ENCODE assay signal across 8 cellular contexts in the genomic region with DNA sequence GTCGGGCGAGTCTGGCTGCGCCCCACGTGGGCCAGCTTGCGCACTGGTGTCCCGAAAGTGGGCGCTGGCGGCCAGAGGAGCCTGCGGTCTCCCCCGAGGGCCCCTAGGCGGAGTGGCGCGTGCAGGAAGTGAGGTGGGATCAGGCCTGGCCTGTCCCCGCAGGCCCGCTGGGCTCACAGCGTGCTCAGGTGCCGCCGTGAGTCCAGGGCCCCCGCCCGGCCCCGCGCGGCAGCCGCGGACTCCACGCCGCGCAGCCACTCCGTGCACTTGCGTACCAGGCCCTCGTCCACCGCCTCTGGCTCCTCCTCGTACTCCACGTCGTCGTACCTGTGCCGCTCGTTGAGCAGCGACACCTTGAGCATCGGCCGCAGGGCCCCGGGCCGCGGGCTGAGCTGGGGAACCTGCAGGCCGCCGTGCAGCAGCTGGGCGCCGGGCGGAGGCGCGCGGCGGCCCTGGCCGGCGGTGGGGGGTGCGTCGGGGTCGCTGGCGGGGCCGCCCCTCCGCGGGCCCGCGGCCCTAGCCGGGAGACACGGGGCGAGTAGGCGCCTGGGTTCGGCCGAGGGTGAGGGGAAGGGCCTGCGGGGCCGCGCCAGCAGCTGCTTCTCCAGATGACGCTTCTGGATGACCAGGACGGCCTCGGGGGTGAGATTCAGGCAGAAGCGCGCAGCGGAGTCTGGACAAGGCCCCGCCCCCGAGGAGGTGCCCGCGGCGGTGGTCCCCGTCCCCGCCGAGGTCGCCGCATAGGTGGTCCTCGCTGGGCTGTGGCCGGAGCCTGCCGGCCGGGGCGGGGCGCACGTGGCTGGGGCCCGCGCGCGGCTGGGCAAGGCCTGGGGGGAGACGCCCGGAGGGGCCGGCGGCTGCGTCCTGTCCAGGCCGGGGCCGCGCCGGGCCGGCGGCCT. TPM values are rescaled to one million over a fixed set of nuclear protein-coding genes. Genes with fewer than 3 reads are reported as not detected.
DNase-seq lines count a peak whose midpoint lies in the region; ATAC-seq, FAIRE-seq and TF ChIP-seq lines count a peak whose summit lies in the region.

No MANE protein-coding gene starts in this region.

- CTCF ChIA-PET in H1 (lab: Charles Lee; ENCODE audit: partially characterized antibody) = interaction anchor here (0.8 to 8.2 kb wide), 12 partner anchors 13 to 100 kb away, joined by 3 to 120 read pairs (median 4); no protein-coding TSS in a partner anchor

- TF ChIP-seq EP300 in H1 (IDR thresholded peaks at IDR 0.05; ENCODE audit: borderline replicate concordance in 1 of 2, low read depth in 2 of 2, low read length in 2 of 2) = no peak
- no peak for TF ChIP-seq EP300 in neural cell (conservative IDR thresholded peaks at IDR 0.05; ENCODE audit: poor library complexity, severe bottlenecking)

- 0 out of 4 replicates have a peak, but pooled peaks of 1 of the 2 experiments have one; percentile 1 for TF ChIP-seq RAD21 in H1 (IDR thresholded peaks at IDR 0.05 in 1 of 2, conservative IDR thresholded peaks at IDR 0.05 in 1 of 2; ENCODE audit: low read depth in 2 of 2, low read length in 2 of 2)
- no peak for TF ChIP-seq RAD21 in neural cell (conservative IDR thresholded peaks at IDR 0.05)

- no peak overlapping the region for H2AK5ac ChIP-seq in H1 (ENCODE audit: low read depth, low read length)

- H3K27ac ChIP-seq in H1 (ENCODE audit: low read depth, low read length) (no peak overlapping the region), neural cell (ENCODE audit: low read length) (no peak overlapping the region)

- peaks cover 0 to 3% of the 10 kb centered on the region in 2 experiments for H4K20me1 ChIP-seq in H1 (replicated peaks in 1 of 2; ENCODE audit: control insufficient read depth in 1 of 2, insufficient read depth in 2 of 2, low read length in 2 of 2)
- H4K20me1 ChIP-seq in neural cell (ENCODE audit: insufficient read depth) = no peaks in the 10 kb centered on the region

- TF ChIP-seq CTCF in GM10266 (IDR thresholded peaks at IDR 0.05; ENCODE audit: control insufficient read depth, insufficient read depth, low read depth, missing control alignments) (no peak), H1 (IDR thresholded peaks at IDR 0.05; ENCODE audit: control extremely low read depth in 1 of 3, insufficient read depth in 1 of 3, low read depth in 1 of 3, low read length in 3 of 3) (peak in 2 of 3 experiments; percentile 5 to 18; a peak in 3 of 4 replicates), neural cell (IDR thresholded peaks at IDR 0.05; ENCODE audit: poor library complexity, severe bottlenecking) (no peak)

- H2AFZ ChIP-seq in H1 (ENCODE audit: low read length) (peak overlapping the region; percentile 36; the same call in 1 of the 2 replicates), neural cell (ENCODE audit: low read depth, low read length) (no peak overlapping the region)

- no peak overlapping the region for H2BK5ac ChIP-seq in H1 (ENCODE audit: low read depth, low read length)

- ATAC-seq in GM21390 (IDR thresholded peaks at IDR 0.05; ENCODE audit: unreplicated experiment) = peak; percentile 37

- H3K79me2 ChIP-seq in H1 (ENCODE audit: control insufficient read depth in 1 of 2, insufficient read depth in 2 of 2, low read length in 2 of 2) (no peaks in the 10 kb centered on the region), neural cell (replicated peaks; ENCODE audit: insufficient read depth, low read length) (no peaks in the 10 kb centered on the region)

- FAIRE-seq in H1 (lab: Jason Lieb, UNC) (no peak), H54 (lab: Jason Lieb, UNC) (no peak)

- no peaks in the 10 kb centered on the region; a peak in 1 of 4 replicates for H3K9me3 ChIP-seq in H1 (ENCODE audit: insufficient read depth in 2 of 2, low read depth in 1 of 2, low read length in 1 of 2)
- no peaks in the 10 kb centered on the region for H3K9me3 ChIP-seq in neural cell (ENCODE audit: low read length)

- H3K4ac ChIP-seq in H1 (replicated peaks; ENCODE audit: insufficient read length, low read depth, low read length) = no peak overlapping the region

- no peaks in the 10 kb centered on the region for H3F3A ChIP-seq in neural cell (ENCODE audit: insufficient read depth, low read length, poor library complexity, severe bottlenecking)

- 6% methylated on average over 59 of the region's 111 CpGs; no CpG with 5 or more reads in 1 of the 2 experiments for whole genome bisulfite sequencing in H1 (ENCODE audit: extremely low coverage in 1 of 2, insufficient coverage in 1 of 2, insufficient read length in 1 of 2, insufficient replicate concordance in 2 of 2, low coverage in 1 of 2, low lambda C conversion rate in 2 of 2, missing lambda C conversion rate in 1 of 2), 2 experiments

- H3K27me3 ChIP-seq in H1 (replicated peaks in 1 of 4; ENCODE audit: control insufficient read depth in 3 of 4, extremely low read depth in 1 of 4, insufficient read depth in 3 of 4, low read length in 3 of 4) (peaks cover 24 to 54% (median 48%) of the 10 kb centered on the region in 4 experiments), neural cell (ENCODE audit: insufficient read depth, low read depth, low read length) (peaks cover 51% of the 10 kb centered on the region)

- POLR2A ChIA-PET in H1 (lab: Charles Lee; ENCODE audit: partially characterized antibody) = interaction anchor here (1.1 to 2.2 kb wide), 6 partner anchors 10 to 93 kb away, joined by 3 to 8 read pairs (median 4); no protein-coding TSS in a partner anchor

- H3K4me2 ChIP-seq in H1 (ENCODE audit: insufficient read depth in 1 of 2, low read depth in 2 of 2, low read length in 2 of 2) (peak overlapping the region; percentile 70 to 93), neural cell (ENCODE audit: low read length) (no peak overlapping the region)

- no peak overlapping the region for H2BK20ac ChIP-seq in H1 (ENCODE audit: low read length)

- H3K4me1 ChIP-seq in H1 (replicated peaks in 1 of 4; ENCODE audit: control insufficient read depth in 3 of 4, insufficient read depth in 4 of 4, low read length in 3 of 4) = peaks cover 0 to 10% (median 4%) of the 10 kb centered on the region in 4 experiments; a peak in 4 of 7 replicates

- H2BK15ac ChIP-seq in H1 (ENCODE audit: low read length) = peak overlapping the region; percentile 97; the same call in 1 of the 2 replicates

- H4K91ac ChIP-seq in H1 (replicated peaks; ENCODE audit: insufficient read length, low read length) = peak overlapping the region; percentile 54

- TF ChIP-seq POLR2A in H1 (IDR thresholded peaks at IDR 0.05; ENCODE audit: control extremely low read depth in 1 of 2, low read depth in 2 of 2, low read length in 2 of 2) (no peak), H54 (IDR thresholded peaks at IDR 0.05; ENCODE audit: low read depth, low read length) (no peak)

- peak overlapping the region in 1 of 4 experiments; percentile 8; a peak in 1 of 7 replicates for H3K9ac ChIP-seq in H1 (replicated peaks in 1 of 4; ENCODE audit: extremely low read depth in 1 of 4, low read depth in 3 of 4, low read length in 3 of 4)
- no peak overlapping the region for H3K9ac ChIP-seq in neural cell (ENCODE audit: low read length)

- peaks cover 7% of the 10 kb centered on the region; the same call in 1 of the 2 replicates for H3K23me2 ChIP-seq in H1 (ENCODE audit: low read depth, low read length)

- peak overlapping the region; percentile 38; the same call in 1 of the 2 replicates for H3K18ac ChIP-seq in H1 (ENCODE audit: extremely low read depth, low read length)

- no peaks in the 10 kb centered on the region for H3K36me3 ChIP-seq in H1 (ENCODE audit: control insufficient read depth in 2 of 4, insufficient read depth in 4 of 4, low read length in 3 of 4)
- no peaks in the 10 kb centered on the region for H3K36me3 ChIP-seq in neural cell (ENCODE audit: insufficient read depth, low read length)

- peak; percentile 65 for DNase-seq in GM10266 (ENCODE audit: extremely low spot score)
- peak; percentile 28 to 44 for DNase-seq in NCI-H1930 (lab: John Stamatoyannopoulos, UW)
- DNase-seq in H1 (ENCODE audit: low read depth in 1 of 2, low spot score in 2 of 2) = peak in 1 of 2 experiments; percentile 84
- no peak for DNase-seq in SW 1271 (lab: John Stamatoyannopoulos, UW)
- DNase-seq in NCI-H2029 treated with DMSO at 0.1 percent for 48 hours (lab: John Stamatoyannopoulos, UW) = no peak
- no peak for DNase-seq in H54 (ENCODE audit: insufficient read length, low spot score)

- no peak overlapping the region for H3K23ac ChIP-seq in H1 (ENCODE audit: insufficient read length)

- peak overlapping the region; percentile 22 to 60 (median 44) for H3K4me3 ChIP-seq in H1 (ENCODE audit: extremely low read depth in 1 of 4, insufficient read depth in 2 of 4, low read depth in 3 of 4, low read length in 4 of 4)
- H3K4me3 ChIP-seq in neural cell (ENCODE audit: low read length) = peak overlapping the region; percentile 64

- peak overlapping the region; percentile 88; the same call in 1 of the 2 replicates for H2BK12ac ChIP-seq in H1 (ENCODE audit: low read depth, low read length)

- H2BK120ac ChIP-seq in H1 (replicated peaks; ENCODE audit: low read depth, low read length) = no peak overlapping the region

- H3K56ac ChIP-seq in H1 (replicated peaks; ENCODE audit: insufficient read length, low read depth, low read length) = peak overlapping the region; percentile 16

- peak overlapping the region; percentile 51 for H4K8ac ChIP-seq in H1 (ENCODE audit: extremely low read depth, insufficient read depth, low read length)

- H3K14ac ChIP-seq in H1 (ENCODE audit: insufficient read length) = no peak overlapping the region

- H4K5ac ChIP-seq in H1 (ENCODE audit: insufficient read length, low read depth, low read length) = no peak overlapping the region

- H3K9me2 ChIP-seq in neural cell (ENCODE audit: insufficient read depth, low read length) = no peaks in the 10 kb centered on the region

- no peaks in the 10 kb centered on the region for H3K79me1 ChIP-seq in H1 (ENCODE audit: low read depth, low read length)

RNA-seq across cellular contexts. Expression of gene PRR18, which starts 0.9 kb away (rescaled TPM):
- 0.19 and 0.23 TPM in 2 replicates for total RNA-seq in H1 (2021; fragmentation: NEBNext Ultra II Directional; extraction: Animal tissue kit (Norgen Biotek cat#: 25700))
- polyA plus RNA-seq in H1 (2011; rRNA removed) = 0.08 and 0.16 TPM in 2 replicates
- polyA plus RNA-seq in H1 (2011; cell fraction: cytosol; rRNA removed) = 0.13 TPM
- 0.17 TPM for polyA plus RNA-seq in H1 (2011; cell fraction: nucleus; rRNA removed)
- 0.11 to 0.25 TPM (median 0.18 TPM) in 3 of 4 replicates, not detected in the other for polyA plus RNA-seq in H1 (2012, experiment 1 of 2)
- polyA plus RNA-seq in H1 (2012, experiment 2 of 2) = 0.12 TPM
- polyA plus RNA-seq in H1 (2013, experiment 1 of 2) = 0.18 TPM
- 0.26 TPM for polyA plus RNA-seq in H1 (2013, experiment 2 of 2)
- 0.09 and 0.10 TPM in 2 replicates for polyA minus RNA-seq in H1 (2011; rRNA and poly(A)+ RNA removed)
- 2.0 TPM for polyA minus RNA-seq in H1 (2011; cell fraction: cytosol; rRNA and poly(A)+ RNA removed)
- polyA minus RNA-seq in H1 (2011; cell fraction: nucleus; rRNA and poly(A)+ RNA removed) = 0.80 TPM
- not detected in 2 replicates for polyA plus RNA-seq in neural cell
- 0.35 TPM in 1 of 2 replicates, not detected in the other for polyA minus RNA-seq in neural cell

RNA-seq across cellular contexts. Expression of gene SFT2D1, which starts 35.0 kb away (rescaled TPM):
- 50.6 and 52.3 TPM in 2 replicates for total RNA-seq in H1 (2021; fragmentation: NEBNext Ultra II Directional; extraction: Animal tissue kit (Norgen Biotek cat#: 25700))
- 67.8 and 76.1 TPM in 2 replicates for polyA plus RNA-seq in H1 (2011; rRNA removed)
- polyA plus RNA-seq in H1 (2011; cell fraction: cytosol; rRNA removed) = 63.0 TPM
- polyA plus RNA-seq in H1 (2011; cell fraction: nucleus; rRNA removed) = 23.3 TPM
- polyA plus RNA-seq in H1 (2012, experiment 1 of 2) = 41.5 to 56.7 TPM (median 45.1 TPM) in 4 replicates
- 31.3 TPM for polyA plus RNA-seq in H1 (2012, experiment 2 of 2)
- 81.1 TPM for polyA plus RNA-seq in H1 (2013, experiment 1 of 2)
- polyA plus RNA-seq in H1 (2013, experiment 2 of 2) = 100 TPM
- 27.1 and 29.1 TPM in 2 replicates for polyA minus RNA-seq in H1 (2011; rRNA and poly(A)+ RNA removed)
- 12.5 TPM for polyA minus RNA-seq in H1 (2011; cell fraction: cytosol; rRNA and poly(A)+ RNA removed)
- polyA minus RNA-seq in H1 (2011; cell fraction: nucleus; rRNA and poly(A)+ RNA removed) = 30.6 TPM
- 78.5 and 81.7 TPM in 2 replicates for polyA plus RNA-seq in neural cell
- 19.7 and 26.8 TPM in 2 replicates for polyA minus RNA-seq in neural cell

Comparison
In these comparisons a context has a peak if more than half of its experiments do, and no peak if none do; other contexts are left out.
1. DNase-seq: peak in GM10266 (single experiment) and NCI-H1930 (2 of 2); none in SW 1271 (0 of 2), NCI-H2029 treated with DMSO at 0.1 percent for 48 hours (single experiment) and H54 (single experiment).
2. CTCF ChIP-seq: peak in H1 (2 of 3); none in GM10266 (single experiment) and neural cell (single experiment).